19 cellular contexts compared by ENCODE assay signal in the genomic region with DNA sequence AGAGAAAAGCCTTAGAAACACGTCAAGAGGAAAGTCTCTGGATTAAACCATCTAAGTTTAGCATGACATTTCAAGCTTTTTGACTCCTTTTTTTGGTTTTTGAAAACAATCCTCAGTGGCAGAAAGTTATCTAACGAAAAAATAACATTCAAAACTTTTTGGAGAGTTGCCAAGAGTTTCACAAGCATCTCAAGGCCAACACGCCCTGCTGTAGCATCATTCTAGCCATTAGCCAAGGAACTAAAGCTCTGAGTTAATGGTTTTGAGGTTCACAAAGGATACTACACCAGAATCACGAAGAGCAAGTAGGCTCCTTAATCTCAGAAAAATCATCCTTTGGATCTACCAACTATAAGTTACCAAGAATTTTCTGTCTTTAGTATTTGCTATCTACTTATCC.
DNase-seq lines count a peak whose midpoint lies in the region; ATAC-seq, FAIRE-seq and TF ChIP-seq lines count a peak whose summit lies in the region.
"Had no signal": no experiment of that assay in that cellular context is flagged by ENCODE, and none has a peak within 500 bp of the region (broad histone marks: within the 10 kb centered on the region; RNA-seq: fewer than 3 reads in every experiment).

No MANE protein-coding gene starts in this region.

- FAIRE-seq in H54 (lab: Jason Lieb, UNC), result peak; percentile 30
- FAIRE-seq: colon, RCC 7860 had no signal

- TF ChIP-seq POLR2A in H54 (IDR thresholded peaks at IDR 0.05; ENCODE audit: low read depth, low read length), result no peak

- TF ChIP-seq CTCF in fibroblast of mammary gland (conservative IDR thresholded peaks at IDR 0.05; ENCODE audit: control insufficient read depth, insufficient read depth, low read depth, low read length) (no peak), smooth muscle cell (IDR thresholded peaks at IDR 0.05; ENCODE audit: borderline replicate concordance, insufficient read depth, poor library complexity, severe bottlenecking) (no peak)

- DNase-seq in H54 (ENCODE audit: insufficient read length, low spot score), result no peak
- DNase-seq in amniotic stem cell (lab: John Stamatoyannopoulos, UW), result peak; percentile 4
- peak; percentile 53 for DNase-seq in fibroblast of mammary gland (ENCODE audit: low read depth)
- DNase-seq in smooth muscle cell (lab: John Stamatoyannopoulos, UW; ENCODE audit: unreplicated experiment), result no peak
- DNase-seq in stimulated activated naive CD4-positive, alpha-beta T cell (lab: John Stamatoyannopoulos, UW), result no peak
- no peak for DNase-seq in anterior cingulate cortex (lab: John Stamatoyannopoulos, UW)
- DNase-seq: activated CD4-positive, alpha-beta T cell treated with anti-CD3 and anti-CD28 coated beads, Interleukin-2, amount 10 ng/mL, durations not matched to agents 7 days and 5 days; body of pancreas; DMS79; foreskin melanocyte; hippocampal formation; NCI-H524; stimulated activated naive B cell treated with anti-CD40 and anti-IgM and Interleukin-4, amounts not matched to agents 10 μg/mL and 1 μg/mL and 100 μg/mL, for 72 hours; thyroid gland had no signal

- no peak overlapping the region for H3K4me3 ChIP-seq in fibroblast of mammary gland (ENCODE audit: control insufficient read depth, low read depth, low read length)
- no peak overlapping the region for H3K4me3 ChIP-seq in smooth muscle cell
- H3K4me3 ChIP-seq: body of pancreas, neural progenitor cell, thyroid gland had no signal

- H3K9ac ChIP-seq in smooth muscle cell (ENCODE audit: low read depth), result no peak overlapping the region
- H3K9ac ChIP-seq: neural progenitor cell had no signal

- no peak overlapping the region for H2AFZ ChIP-seq in smooth muscle cell (ENCODE audit: low read depth)
- H2AFZ ChIP-seq: neural progenitor cell had no signal

- H4K20me1 ChIP-seq in smooth muscle cell (ENCODE audit: low read depth), result peaks cover 93% of the 10 kb centered on the region

- peaks cover 38% of the 10 kb centered on the region for H3K36me3 ChIP-seq in smooth muscle cell (ENCODE audit: low read depth)
- H3K36me3 ChIP-seq: neural progenitor cell had no signal

- no peak for ATAC-seq in GM18861 (IDR thresholded peaks at IDR 0.05; ENCODE audit: unreplicated experiment)
- ATAC-seq: body of pancreas; stimulated activated naive B cell treated with anti-CD40 and anti-IgM and Interleukin-4, amounts not matched to agents 10 μg/mL and 1 μg/mL and 100 μg/mL, for 72 hours had no signal

- no peak overlapping the region for H3K4me2 ChIP-seq in smooth muscle cell
- H3K4me2 ChIP-seq: neural progenitor cell had no signal

- H3F3A ChIP-seq in smooth muscle cell (ENCODE audit: low read depth), result peaks cover 55% of the 10 kb centered on the region

- WGBS in smooth muscle cell (ENCODE audit: low lambda C conversion rate), result 77% methylated on average over 4 of the region's 4 CpGs

- peaks cover 55% of the 10 kb centered on the region for H3K79me2 ChIP-seq in smooth muscle cell (ENCODE audit: low read depth)

- H3K9me3 ChIP-seq in smooth muscle cell (replicated peaks; ENCODE audit: low read depth), result no peaks in the 10 kb centered on the region
- H3K9me3 ChIP-seq: body of pancreas, thyroid gland had no signal

- no peaks in the 10 kb centered on the region for H3K4me1 ChIP-seq in smooth muscle cell (ENCODE audit: low read depth)
- H3K4me1 ChIP-seq: body of pancreas, neural progenitor cell had no signal

- H3K27me3 ChIP-seq in smooth muscle cell (ENCODE audit: low read depth), result no peaks in the 10 kb centered on the region
- H3K27me3 ChIP-seq: body of pancreas, neural progenitor cell, thyroid gland had no signal

- peak overlapping the region; percentile 10 for H3K27ac ChIP-seq in smooth muscle cell (ENCODE audit: low read depth)
- H3K27ac ChIP-seq: body of pancreas, neural progenitor cell, thyroid gland, VCaP had no signal

Comparison
In these comparisons a context has a peak if more than half of its experiments do, and no peak if none do; other contexts are left out.
1. DNase-seq: peak in amniotic stem cell (single experiment) and fibroblast of mammary gland (single experiment); none in H54 (single experiment), smooth muscle cell (single experiment), stimulated activated naive CD4-positive, alpha-beta T cell (0 of 6) and anterior cingulate cortex (0 of 58).